9 cellular contexts compared by ENCODE assay signal in genomic region chr2:170155022-170155722, GRCh38. TPM values are rescaled to one million over a fixed set of nuclear protein-coding genes. Genes with fewer than 3 reads are reported as not detected.
A peak's percentile ranks its signal among the peaks of the same experiment; 100 is the strongest.
DNase-seq lines count a peak whose midpoint lies in the region; ATAC-seq and TF ChIP-seq lines count a peak whose summit lies in the region.
"Had no signal": no experiment of that assay in that cellular context is flagged by ENCODE, and none has a peak within 500 bp of the region (broad histone marks: within the 10 kb centered on the region; RNA-seq: fewer than 3 reads in every experiment).

No MANE protein-coding gene starts in this region.

- H3K9me3 ChIP-seq in ascending aorta: no peaks in the 10 kb centered on the region

- peak overlapping the region; percentile 32; the same call in 1 of the 2 replicates for H3K27ac ChIP-seq in C4-2B
- no peak overlapping the region for H3K27ac ChIP-seq in ascending aorta

- TF ChIP-seq CTCF in C4-2B (conservative IDR thresholded peaks at IDR 0.05) (peak; percentile 21; the same call in 1 of the 2 replicates), fibroblast of pulmonary artery (IDR thresholded peaks at IDR 0.05; ENCODE audit: low read length, missing control alignments) (no peak), ascending aorta (IDR thresholded peaks at IDR 0.05) (no peak)

- DNase-seq in MV-4-11 (lab: John Stamatoyannopoulos, UW): peak; percentile 37
- DNase-seq in fibroblast of pulmonary artery (ENCODE audit: low read depth): peak; percentile 57
- no peak for DNase-seq in NCI-H1436 treated with DMSO at 0.1 percent for 48 hours (lab: John Stamatoyannopoulos, UW)
- no peak for DNase-seq in stimulated activated CD4-positive, alpha-beta T cell treated with anti-CD3 and anti-CD28 coated beads, Interleukin-15, amount 100 ng/mL, for 24 hours
- no peak for DNase-seq in NCI-H1417 treated with DMSO at 0.1 percent for 48 hours (lab: John Stamatoyannopoulos, UW)
- no peak for DNase-seq in ascending aorta (ENCODE audit: low spot score in 2 of 2)
- DNase-seq: activated B cell treated with CpG ODN at 0.5 μM for 24 hours had no signal

- ATAC-seq in GM21447 (IDR thresholded peaks at IDR 0.05; ENCODE audit: unreplicated experiment): peak; percentile 45

- no peak overlapping the region for H3K4me3 ChIP-seq in fibroblast of pulmonary artery (replicated peaks; ENCODE audit: low read depth, low read length)
- H3K4me3 ChIP-seq in ascending aorta: peak overlapping the region in 1 of 2 donors; percentile 22

- no peaks in the 10 kb centered on the region for H3K4me1 ChIP-seq in ascending aorta

- no peaks in the 10 kb centered on the region for H3K27me3 ChIP-seq in ascending aorta

- H3K36me3 ChIP-seq in ascending aorta: no peaks in the 10 kb centered on the region

- intact Hi-C loops in ascending aorta (cut with DNase I): no loop called here

RNA-seq across cellular contexts. Expression of gene MYO3B, which starts 22.8 kb away (rescaled TPM):
- not detected for total RNA-seq in ascending aorta
- total RNA-seq: activated B cell treated with CpG ODN at 0.5 μM for 24 hours had no signal

Comparison
In these comparisons a context has a peak if more than half of its experiments do, and no peak if none do; other contexts are left out.
1. DNase-seq: peak in MV-4-11 (single experiment) and fibroblast of pulmonary artery (single experiment); none in NCI-H1436 treated with DMSO at 0.1 percent for 48 hours (single experiment), stimulated activated CD4-positive, alpha-beta T cell treated with anti-CD3 and anti-CD28 coated beads, Interleukin-15, amount 100 ng/mL, for 24 hours (single experiment), NCI-H1417 treated with DMSO at 0.1 percent for 48 hours (single experiment) and ascending aorta (0 of 2).